In the genomic region with DNA sequence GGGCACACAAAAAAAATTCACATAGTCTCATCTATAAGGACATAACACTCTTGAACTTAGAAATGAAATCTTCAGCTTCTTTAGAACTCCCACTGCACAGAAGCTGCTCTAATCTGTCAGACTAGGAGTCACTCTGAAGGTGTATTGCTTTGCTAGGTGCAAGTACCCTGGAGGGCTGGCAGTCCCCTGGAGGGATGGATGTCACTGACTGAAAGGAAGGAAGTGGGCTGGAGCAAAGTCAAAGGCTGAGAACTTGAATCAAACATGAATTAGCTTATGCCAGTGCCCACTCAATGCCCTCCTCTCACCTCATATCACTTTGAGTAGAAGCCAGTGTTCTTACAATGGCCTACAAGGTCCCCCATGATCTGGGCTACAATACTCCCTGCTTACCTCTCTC, we compare ENCODE assay signal across 15 cellular contexts.
DNase-seq lines count a peak whose midpoint lies in the region; ATAC-seq, FAIRE-seq and TF ChIP-seq lines count a peak whose summit lies in the region.
"Had no signal": no experiment of that assay in that cellular context is flagged by ENCODE, and none has a peak within 500 bp of the region (broad histone marks: within the 10 kb centered on the region; RNA-seq: fewer than 3 reads in every experiment).

No MANE protein-coding gene starts in this region.

- FAIRE-seq in H54 (lab: Jason Lieb, UNC): peak; percentile 30
- peak; percentile 23 for FAIRE-seq in bronchial epithelial cell (lab: Jason Lieb, UNC)
- FAIRE-seq: A204.1, HepG2 had no signal

- H3K36me3 ChIP-seq in bronchial epithelial cell (ENCODE audit: control insufficient read depth, insufficient read depth, low read length) (no peaks in the 10 kb centered on the region), upper lobe of right lung (no peaks in the 10 kb centered on the region)

- intact Hi-C loops in upper lobe of right lung (cut with DNase I): no loop called here
- intact Hi-C loops in activated naive CD4-positive, alpha-beta T cell treated with anti-CD3 and anti-CD28 coated beads for 36 hours (cut with micrococcal nuclease): no loop called here

- no peaks in the 10 kb centered on the region for H3K9me3 Mint-ChIP-seq in nephron progenitor cell
- no peaks in the 10 kb centered on the region for H3K9me3 Mint-ChIP-seq in activated naive CD4-positive, alpha-beta T cell treated with anti-CD3 and anti-CD28 coated beads for 36 hours
- H3K9me3 Mint-ChIP-seq: CD8-positive, alpha-beta memory T cell had no signal

- peaks cover 4% of the 10 kb centered on the region for H3K4me1 ChIP-seq in upper lobe of right lung
- H3K4me1 ChIP-seq: Caco-2 had no signal

- no peaks in the 10 kb centered on the region for H3K36me3 Mint-ChIP-seq in nephron progenitor cell (ENCODE audit: low read depth)
- no peaks in the 10 kb centered on the region for H3K36me3 Mint-ChIP-seq in activated naive CD4-positive, alpha-beta T cell treated with anti-CD3 and anti-CD28 coated beads for 36 hours (ENCODE audit: low read depth)
- H3K36me3 Mint-ChIP-seq: CD8-positive, alpha-beta memory T cell had no signal

- H3K9me3 ChIP-seq in upper lobe of right lung: no peaks in the 10 kb centered on the region
- H3K9me3 ChIP-seq: Caco-2 had no signal

- TF ChIP-seq POLR2A in H54 (IDR thresholded peaks at IDR 0.05; ENCODE audit: low read depth, low read length): no peak

- peak overlapping the region; percentile 49 for H3K27ac Mint-ChIP-seq in nephron progenitor cell
- H3K27ac Mint-ChIP-seq in activated naive CD4-positive, alpha-beta T cell treated with anti-CD3 and anti-CD28 coated beads for 36 hours: no peak overlapping the region
- H3K27ac Mint-ChIP-seq: B cell; CD8-positive, alpha-beta memory T cell had no signal

- H3K4me3 ChIP-seq in bronchial epithelial cell (ENCODE audit: low read depth, low read length) (no peak overlapping the region), upper lobe of right lung (no peak overlapping the region)
- H3K4me3 ChIP-seq: GM23248 had no signal

- H3K27ac ChIP-seq in upper lobe of right lung: peak overlapping the region; percentile 37
- H3K27ac ChIP-seq: GM23248 had no signal

- no peak overlapping the region for H3K4me3 Mint-ChIP-seq in nephron progenitor cell
- H3K4me3 Mint-ChIP-seq in activated naive CD4-positive, alpha-beta T cell treated with anti-CD3 and anti-CD28 coated beads for 36 hours: no peak overlapping the region
- H3K4me3 Mint-ChIP-seq: B cell; CD8-positive, alpha-beta memory T cell had no signal

- ATAC-seq in upper lobe of right lung: no peak
- ATAC-seq: HepG2 had no signal

- peaks cover 8% of the 10 kb centered on the region for H3K4me1 Mint-ChIP-seq in nephron progenitor cell
- no peaks in the 10 kb centered on the region for H3K4me1 Mint-ChIP-seq in activated naive CD4-positive, alpha-beta T cell treated with anti-CD3 and anti-CD28 coated beads for 36 hours (ENCODE audit: low read depth)
- H3K4me1 Mint-ChIP-seq: B cell; CD8-positive, alpha-beta memory T cell had no signal

- CTCF ChIA-PET in activated naive CD4-positive, alpha-beta T cell treated with anti-CD3 and anti-CD28 coated beads for 36 hours (lab: Charles Lee): no interaction called here

- DNase-seq in H54 (ENCODE audit: insufficient read length, low spot score): no peak
- DNase-seq in bronchial epithelial cell (ENCODE audit: low read depth): no peak
- no peak for DNase-seq in nephron progenitor cell
- no peak for DNase-seq in upper lobe of right lung
- no peak for DNase-seq in foreskin melanocyte
- no peak for DNase-seq in activated naive CD4-positive, alpha-beta T cell treated with anti-CD3 and anti-CD28 coated beads for 36 hours
- no peak for DNase-seq in activated CD8-positive, alpha-beta memory T cell treated with anti-CD3 and anti-CD28 coated beads, Interleukin-2, amount 50 U/mL, for 48 hours
- DNase-seq: Caco-2; CD8-positive, alpha-beta memory T cell; GF-D8; GM23248; H7 had no signal

- TF ChIP-seq CTCF in bronchial epithelial cell (IDR thresholded peaks at IDR 0.05; ENCODE audit: insufficient read depth, low read length, severe bottlenecking): no peak
- no peak for TF ChIP-seq CTCF in nephron progenitor cell (IDR thresholded peaks at IDR 0.05)
- TF ChIP-seq CTCF in upper lobe of right lung (IDR thresholded peaks at IDR 0.05): no peak

- peaks cover 8% of the 10 kb centered on the region for H3K27me3 Mint-ChIP-seq in nephron progenitor cell (ENCODE audit: low read depth, poor library complexity)
- no peaks in the 10 kb centered on the region for H3K27me3 Mint-ChIP-seq in activated naive CD4-positive, alpha-beta T cell treated with anti-CD3 and anti-CD28 coated beads for 36 hours (ENCODE audit: low read depth)
- H3K27me3 Mint-ChIP-seq: B cell had no signal

- H3K27me3 ChIP-seq in bronchial epithelial cell (ENCODE audit: control insufficient read depth, insufficient read depth, low read length) (no peaks in the 10 kb centered on the region), upper lobe of right lung (no peaks in the 10 kb centered on the region)
